ENCODE assay signal across 21 cellular contexts in genomic region chr3:52200981-52201679, GRCh38. TPM values are rescaled to one million over a fixed set of nuclear protein-coding genes. Genes with fewer than 3 reads are reported as not detected.
DNase-seq lines count a peak whose midpoint lies in the region; ATAC-seq and TF ChIP-seq lines count a peak whose summit lies in the region.
"Had no signal": no experiment of that assay in that cellular context is flagged by ENCODE, and none has a peak within 500 bp of the region (broad histone marks: within the 10 kb centered on the region; RNA-seq: fewer than 3 reads in every experiment).

No MANE protein-coding gene starts in this region.

- no peak for TF ChIP-seq EP300 in upper lobe of left lung (IDR thresholded peaks at IDR 0.05)

- H3K36me3 ChIP-seq in Panc1 (ENCODE audit: control insufficient read depth, insufficient read depth, low read length): peaks cover 18% of the 10 kb centered on the region
- peaks cover 34 to 52% (median 38%) of the 10 kb centered on the region in 4 donors for H3K36me3 ChIP-seq in upper lobe of left lung

- H3K27me3 ChIP-seq in Panc1 (ENCODE audit: control insufficient read depth, insufficient read depth, low read length) (no peaks in the 10 kb centered on the region), upper lobe of left lung (no peaks in the 10 kb centered on the region)

- H3K9me3 ChIP-seq in Panc1 (ENCODE audit: control insufficient read depth, insufficient read depth, low read depth, low read length): no peaks in the 10 kb centered on the region
- no peaks in the 10 kb centered on the region for H3K9me3 ChIP-seq in upper lobe of left lung

- TF ChIP-seq POLR2A in upper lobe of left lung (IDR thresholded peaks at IDR 0.05): no peak

- H3K9me3 Mint-ChIP-seq in activated naive CD8-positive, alpha-beta T cell (ENCODE audit: low read depth): no peaks in the 10 kb centered on the region
- H3K9me3 Mint-ChIP-seq in activated naive CD8-positive, alpha-beta T cell treated with anti-CD3 and anti-CD28 coated beads for 36 hours: no peaks in the 10 kb centered on the region
- H3K9me3 Mint-ChIP-seq: activated naive CD8-positive, alpha-beta T cell treated with anti-CD3 and anti-CD28 coated beads, Interleukin-2, amount 10 ng/mL, durations not matched to agents 7 days and 5 days had no signal

- TF ChIP-seq CTCF in Panc1 (IDR thresholded peaks at IDR 0.05): no peak
- TF ChIP-seq CTCF in fibroblast of pulmonary artery (IDR thresholded peaks at IDR 0.05; ENCODE audit: low read length, missing control alignments): no peak
- no peak for TF ChIP-seq CTCF in upper lobe of left lung (IDR thresholded peaks at IDR 0.05)

- H3K36me3 Mint-ChIP-seq in activated naive CD8-positive, alpha-beta T cell: peaks cover 7% of the 10 kb centered on the region
- H3K36me3 Mint-ChIP-seq in activated naive CD8-positive, alpha-beta T cell treated with anti-CD3 and anti-CD28 coated beads for 36 hours: peaks cover 51% of the 10 kb centered on the region

- WGBS in upper lobe of left lung, 2 donors: 70 to 72% methylated on average over 5 of the region's 5 CpGs

- H3K4me3 Mint-ChIP-seq in activated naive CD8-positive, alpha-beta T cell: no peak overlapping the region
- no peak overlapping the region for H3K4me3 Mint-ChIP-seq in activated naive CD8-positive, alpha-beta T cell treated with anti-CD3 and anti-CD28 coated beads for 36 hours
- H3K4me3 Mint-ChIP-seq: activated naive CD8-positive, alpha-beta T cell treated with anti-CD3 and anti-CD28 coated beads, Interleukin-2, amount 10 ng/mL, durations not matched to agents 7 days and 5 days had no signal

- peaks cover 55% of the 10 kb centered on the region for H3K4me1 Mint-ChIP-seq in activated naive CD8-positive, alpha-beta T cell (ENCODE audit: low read depth)
- H3K4me1 Mint-ChIP-seq in activated naive CD8-positive, alpha-beta T cell treated with anti-CD3 and anti-CD28 coated beads for 36 hours: peaks cover 68% of the 10 kb centered on the region

- ATAC-seq in Panc1: no peak
- ATAC-seq in upper lobe of left lung (ENCODE audit: low FRiP score in 2 of 2): no peak
- no peak for ATAC-seq in HG02571 (IDR thresholded peaks at IDR 0.05; ENCODE audit: unreplicated experiment)
- ATAC-seq: left lobe of liver had no signal

- intact Hi-C loops in Panc1 (cut with micrococcal nuclease; ENCODE audit: unreplicated experiment): no loop called here

- in situ Hi-C loops in Panc1 (cut with HindIII; ENCODE audit: low pct_unique_long_range_greater_than_20kb, low sequenced_read_pairs) (no loop called here), ACHN (cut with HindIII; ENCODE audit: low pct_ligation_motif_present, low pct_unique_long_range_greater_than_20kb, low sequenced_read_pairs) (no loop called here)

- H3K4me3 ChIP-seq in Panc1 (ENCODE audit: low read depth in 2 of 2, low read length in 2 of 2): no peak overlapping the region
- H3K4me3 ChIP-seq in fibroblast of pulmonary artery (replicated peaks; ENCODE audit: low read depth, low read length): no peak overlapping the region
- no peak overlapping the region for H3K4me3 ChIP-seq in upper lobe of left lung

- no peak for DNase-seq in activated naive CD8-positive, alpha-beta T cell treated with anti-CD3 and anti-CD28 coated beads for 36 hours
- DNase-seq in Panc1 (ENCODE audit: low read depth, low spot score) (no peak), fibroblast of pulmonary artery (ENCODE audit: low read depth) (peak; percentile 9), upper lobe of left lung (peak in 1 of 2 donors; percentile 67), ACHN (no peak)
- DNase-seq in activated CD8-positive, alpha-beta memory T cell treated with anti-CD3 and anti-CD28 coated beads, Interleukin-2, amount 50 U/mL, for 48 hours: no peak
- DNase-seq: activated naive CD8-positive, alpha-beta T cell treated with anti-CD3 and anti-CD28 coated beads, Interleukin-2, amount 10 ng/mL, durations not matched to agents 7 days and 5 days; DMS53; hippocampal formation; NCI-H1694 treated with DMSO at 0.1 percent for 48 hours; NCI-H510A treated with DMSO at 0.1 percent for 48 hours; retina; stimulated activated CD4-positive, alpha-beta T cell treated with anti-CD3 and anti-CD28 coated beads, Interleukin-2, amount 100 ng/mL, for 24 hours; stimulated activated CD8-positive, alpha-beta memory T cell treated with anti-CD3 and anti-CD28 coated beads, Interleukin-4, amount 100 ng/mL, for 48 hours; T1000 had no signal

- H3K27me3 Mint-ChIP-seq in activated naive CD8-positive, alpha-beta T cell: no peaks in the 10 kb centered on the region
- H3K27me3 Mint-ChIP-seq in activated naive CD8-positive, alpha-beta T cell treated with anti-CD3 and anti-CD28 coated beads for 36 hours: peaks cover 4% of the 10 kb centered on the region
- H3K27me3 Mint-ChIP-seq: activated naive CD8-positive, alpha-beta T cell treated with anti-CD3 and anti-CD28 coated beads, Interleukin-2, amount 10 ng/mL, durations not matched to agents 7 days and 5 days had no signal

- POLR2A ChIA-PET in Panc1 (lab: Charles Lee): no interaction called here

- peak overlapping the region; percentile 51 for H3K27ac Mint-ChIP-seq in activated naive CD8-positive, alpha-beta T cell
- H3K27ac Mint-ChIP-seq in activated naive CD8-positive, alpha-beta T cell treated with anti-CD3 and anti-CD28 coated beads for 36 hours: no peak overlapping the region
- H3K27ac Mint-ChIP-seq: activated naive CD8-positive, alpha-beta T cell treated with anti-CD3 and anti-CD28 coated beads, Interleukin-2, amount 10 ng/mL, durations not matched to agents 7 days and 5 days had no signal

- CTCF ChIA-PET in Panc1 (lab: Charles Lee): no interaction called here

- H3K4me1 ChIP-seq in Panc1 (ENCODE audit: control insufficient read depth, insufficient read depth, low read length): peaks cover 14% of the 10 kb centered on the region
- peaks cover 41 to 87% (median 60%) of the 10 kb centered on the region in 4 donors for H3K4me1 ChIP-seq in upper lobe of left lung

- no peak overlapping the region for H3K27ac ChIP-seq in Panc1 (ENCODE audit: low read length)
- peak overlapping the region in 3 of 4 donors; percentile 8 to 98 (median 66) for H3K27ac ChIP-seq in upper lobe of left lung

- TSS peak; percentile 35 for BruUV-seq in Panc1 (replicated peaks; lab: Mats Ljungman, UMichigan)

RNA-seq across cellular contexts. Expression of gene ALAS1, which starts 3.2 kb away (rescaled TPM):
- 10 to 100 TPM; 59.4 to 63.0 TPM for total RNA-seq in activated naive CD8-positive, alpha-beta T cell treated with anti-CD3 and anti-CD28 coated beads for 36 hours
- total RNA-seq in Panc1 (2021; ENCODE audit: unreplicated experiment) (89.4 TPM), upper lobe of left lung (10 to 100 TPM; 53.2 to 97.3 (median 74.0) TPM)
- polyA plus RNA-seq in Panc1 (2012; ENCODE audit: insufficient read length): 80.4 TPM

RNA-seq across cellular contexts. Expression of gene TLR9, which starts 24.3 kb away (rescaled TPM):
- total RNA-seq in activated naive CD8-positive, alpha-beta T cell treated with anti-CD3 and anti-CD28 coated beads for 36 hours: 1 to 10 TPM in 1 of 2 experiments, under 1 TPM in 1; 0.85 to 1.4 TPM
- not detected for total RNA-seq in Panc1 (2021; ENCODE audit: unreplicated experiment)
- polyA plus RNA-seq in Panc1 (2012; ENCODE audit: insufficient read length): not detected
- total RNA-seq in upper lobe of left lung: 1 to 10 TPM in 1 of 6 donors, under 1 TPM in 1, not detected in 4; 0.29 to 1.1 TPM
- total RNA-seq: epithelial cell of proximal tubule, left lobe of liver, RPMI7951 had no signal
- polyA plus RNA-seq: neural cell had no signal

RNA-seq across cellular contexts. Expression of gene TWF2, which starts 37.8 kb away (rescaled TPM):
- 100 to 1,000 TPM; 127 to 134 TPM for total RNA-seq in activated naive CD8-positive, alpha-beta T cell treated with anti-CD3 and anti-CD28 coated beads for 36 hours
- total RNA-seq in Panc1 (2021; ENCODE audit: unreplicated experiment) (51.9 TPM), upper lobe of left lung (10 to 100 TPM; 31.9 to 83.5 (median 66.6) TPM)
- polyA plus RNA-seq in Panc1 (2012; ENCODE audit: insufficient read length): 105 TPM

RNA-seq across cellular contexts. Expression of gene PPM1M, which starts 44.4 kb away (rescaled TPM):
- total RNA-seq in activated naive CD8-positive, alpha-beta T cell treated with anti-CD3 and anti-CD28 coated beads for 36 hours: 10 to 100 TPM; 69.7 to 74.9 TPM
- 9.7 TPM for total RNA-seq in Panc1 (2021; ENCODE audit: unreplicated experiment)
- polyA plus RNA-seq in Panc1 (2012; ENCODE audit: insufficient read length): 10.7 TPM
- 10 to 100 TPM; 18.7 to 68.1 (median 47.8) TPM for total RNA-seq in upper lobe of left lung

RNA-seq across cellular contexts. Expression of gene POC1A, which starts 46.9 kb away (rescaled TPM):
- 10 to 100 TPM; 23.8 to 24.8 TPM for total RNA-seq in activated naive CD8-positive, alpha-beta T cell treated with anti-CD3 and anti-CD28 coated beads for 36 hours
- total RNA-seq in Panc1 (2021; ENCODE audit: unreplicated experiment) (25.7 TPM), upper lobe of left lung (1 to 10 TPM; 1.0 to 4.2 (median 2.8) TPM)
- 17.1 TPM for polyA plus RNA-seq in Panc1 (2012; ENCODE audit: insufficient read length)
